In the genomic region with DNA sequence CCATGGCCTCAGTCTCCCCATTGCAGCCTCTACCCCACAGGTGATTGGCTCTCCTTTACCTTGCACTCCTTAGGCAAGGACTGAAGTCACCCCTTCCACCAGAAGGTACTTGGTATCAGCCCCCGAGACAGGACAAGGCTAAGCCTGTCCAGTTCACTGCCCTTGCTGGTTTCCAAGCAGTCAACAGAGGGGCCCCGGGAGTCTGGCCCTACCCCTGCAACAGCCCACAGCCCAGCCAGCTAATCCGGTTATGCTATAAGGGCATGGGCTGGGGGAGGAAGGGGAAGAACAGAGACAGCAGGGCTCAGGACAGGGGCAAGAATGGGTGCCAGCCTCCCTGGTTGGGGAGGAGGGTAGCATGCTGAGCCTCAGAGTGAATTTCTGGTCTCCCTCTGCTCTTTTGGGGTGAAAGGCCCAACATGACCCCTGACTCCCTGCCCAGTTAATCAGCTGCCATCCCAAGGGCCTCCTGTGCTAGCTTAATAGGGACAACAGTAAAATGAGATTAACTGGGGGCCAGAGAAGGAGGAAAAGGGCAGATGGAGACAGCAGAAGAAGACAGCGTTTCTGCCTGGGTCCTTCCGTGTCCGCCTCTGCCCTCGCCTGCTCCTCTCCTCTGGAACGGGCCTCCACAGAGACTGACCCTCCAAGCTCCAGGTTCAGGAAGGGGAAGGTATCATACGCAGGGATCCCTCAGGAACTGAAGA, we compare ENCODE assay signal across 24 cellular contexts. TPM values are rescaled to one million over a fixed set of nuclear protein-coding genes. Genes with fewer than 3 reads are reported as not detected.
DNase-seq lines count a peak whose midpoint lies in the region; ATAC-seq, FAIRE-seq and TF ChIP-seq lines count a peak whose summit lies in the region.
"Had no signal": no experiment of that assay in that cellular context is flagged by ENCODE, and none has a peak within 500 bp of the region (broad histone marks: within the 10 kb centered on the region; RNA-seq: fewer than 3 reads in every experiment).

No MANE protein-coding gene starts in this region.

- no peaks in the 10 kb centered on the region for H3K9me3 ChIP-seq in left ventricle myocardium inferior (replicated peaks)
- no peaks in the 10 kb centered on the region for H3K9me3 ChIP-seq in mesodermal cell (ENCODE audit: control insufficient read depth, low read length)
- no peaks in the 10 kb centered on the region for H3K9me3 ChIP-seq in aorta (ENCODE audit: control insufficient read depth, low read length)
- H3K9me3 ChIP-seq: A549, gastrocnemius medialis, HAP-1, neutrophil, stomach, upper lobe of right lung had no signal

- H3K4me1 ChIP-seq in left ventricle myocardium inferior (peaks cover 30% of the 10 kb centered on the region), mesodermal cell (ENCODE audit: control insufficient read depth, insufficient read depth, low read length, poor library complexity, severe bottlenecking) (peaks cover 34% of the 10 kb centered on the region), aorta (ENCODE audit: control insufficient read depth in 1 of 2, insufficient read depth in 2 of 2, low read length in 2 of 2) (no peaks in the 10 kb centered on the region)

- WGBS in mesodermal cell (ENCODE audit: insufficient coverage in 2 of 2), 2 experiments = 83 to 88% methylated on average over 8 of the region's 9 CpGs
- 84 to 86% methylated on average over 9 of the region's 9 CpGs for WGBS in aorta, 2 donors

- DNase-seq in left ventricle myocardium inferior (peak; percentile 6), left cardiac atrium (no peak), urothelium cell line (ENCODE audit: low spot score) (no peak), aorta (no peak)
- DNase-seq: activated CD4-positive, alpha-beta T cell treated with anti-CD3 and anti-CD28 coated beads for 4 hours; activated CD8-positive, alpha-beta memory T cell treated with anti-CD3 and anti-CD28 coated beads, Interleukin-2, amount 10 ng/mL, durations not matched to agents 7 days and 5 days; activated naive CD8-positive, alpha-beta T cell treated with anti-CD3 and anti-CD28 coated beads, Interleukin-2, amount 50 U/mL, for 24 hours; EL; gastrocnemius medialis; IMR-90; NCI-H1436; NCI-H2171; NCI-H526 treated with DMSO at 0.1 percent for 48 hours; stimulated activated CD4-positive, alpha-beta T cell treated with anti-CD3 and anti-CD28 coated beads, Interleukin-4, amount 100 ng/mL, for 1 hour; stomach; upper lobe of right lung had no signal

- no peak overlapping the region for H3K27ac ChIP-seq in left ventricle myocardium inferior (replicated peaks)
- peak overlapping the region; percentile 39 for H3K27ac ChIP-seq in cingulate gyrus (ENCODE audit: low read depth, low read length)
- H3K27ac ChIP-seq in mesodermal cell (ENCODE audit: low read depth, low read length, severe bottlenecking) = peak overlapping the region; percentile 29
- no peak overlapping the region for H3K27ac ChIP-seq in aorta (ENCODE audit: low read depth in 1 of 2, low read length in 2 of 2)
- H3K27ac ChIP-seq: A549, gastrocnemius medialis, neutrophil, stomach, upper lobe of right lung had no signal

- ATAC-seq in left cardiac atrium (no peak), HG03159 (IDR thresholded peaks at IDR 0.05; ENCODE audit: unreplicated experiment) (no peak), aorta (ENCODE audit: low FRiP score) (no peak), HG03175 (IDR thresholded peaks at IDR 0.05; ENCODE audit: unreplicated experiment) (no peak)
- ATAC-seq: A549; activated CD8-positive, alpha-beta memory T cell treated with anti-CD3 and anti-CD28 coated beads, Interleukin-2, amount 10 ng/mL, durations not matched to agents 7 days and 5 days; activated naive CD8-positive, alpha-beta T cell treated with anti-CD3 and anti-CD28 coated beads, Interleukin-2, amount 50 U/mL, for 24 hours; gastrocnemius medialis; upper lobe of right lung had no signal

- FAIRE-seq in urothelium cell line (lab: Jason Lieb, UNC) = no peak
- FAIRE-seq: A549, D721Med had no signal

- intact Hi-C loops in left ventricle myocardium inferior (cut with micrococcal nuclease) = no loop called here
- intact Hi-C loops in left cardiac atrium (cut with DNase I) = no loop called here
- intact Hi-C loops in aorta (cut with DNase I) = no loop called here

- H3K36me3 ChIP-seq in left ventricle myocardium inferior = no peaks in the 10 kb centered on the region
- peaks cover 10% of the 10 kb centered on the region for H3K36me3 ChIP-seq in mesodermal cell (ENCODE audit: control insufficient read depth, insufficient read depth, low read length)
- no peaks in the 10 kb centered on the region for H3K36me3 ChIP-seq in aorta (ENCODE audit: control insufficient read depth in 1 of 2, insufficient read depth in 2 of 2, low read length in 1 of 2)
- H3K36me3 ChIP-seq: gastrocnemius medialis, HAP-1, neutrophil, upper lobe of right lung had no signal

- H3K4me3 ChIP-seq in left ventricle myocardium inferior = no peak overlapping the region
- H3K4me3 ChIP-seq in mesodermal cell (ENCODE audit: extremely low read depth, insufficient read depth, low read length, poor library complexity, severe bottlenecking) = no peak overlapping the region
- H3K4me3 ChIP-seq in aorta (ENCODE audit: low read length in 2 of 2) = no peak overlapping the region
- H3K4me3 ChIP-seq: A549, gastrocnemius medialis, HAP-1, stomach, upper lobe of right lung had no signal

- no peak for TF ChIP-seq CTCF in left ventricle myocardium inferior (IDR thresholded peaks at IDR 0.05; ENCODE audit: borderline replicate concordance)

- no peaks in the 10 kb centered on the region for H3K27me3 ChIP-seq in left ventricle myocardium inferior (ENCODE audit: low read depth)
- no peaks in the 10 kb centered on the region for H3K27me3 ChIP-seq in aorta (ENCODE audit: control insufficient read depth in 1 of 2, insufficient read depth in 2 of 2, low read length in 1 of 2)
- H3K27me3 ChIP-seq: upper lobe of right lung had no signal

RNA-seq across cellular contexts. Expression of a gene that starts 10.7 kb away (rescaled TPM):
- 14.0 TPM for total RNA-seq in left ventricle myocardium inferior
- 10 to 100 TPM; 21.3 to 22.9 TPM for total RNA-seq in left cardiac atrium
- 57.4 TPM for polyA plus RNA-seq in mesodermal cell (2013, experiment 1 of 2)
- 47.2 TPM for polyA plus RNA-seq in mesodermal cell (2013, experiment 2 of 2)
- 10 to 100 TPM; 23.3 to 54.7 TPM for total RNA-seq in aorta
- 10 to 100 TPM in 1 of 2 donors, 1 to 10 TPM in 1; 6.6 to 15.4 TPM for polyA plus RNA-seq in aorta

RNA-seq across cellular contexts. Expression of a gene that starts 10.8 kb away (rescaled TPM):
- total RNA-seq in left ventricle myocardium inferior = 1,845 TPM
- total RNA-seq in left cardiac atrium = 1,000 to 10,000 TPM in 1 of 2 donors, 100 to 1,000 TPM in 1; 891 to 1,101 TPM
- polyA plus RNA-seq in mesodermal cell (2013, experiment 1 of 2) = 270 TPM
- 238 TPM for polyA plus RNA-seq in mesodermal cell (2013, experiment 2 of 2)
- total RNA-seq in aorta = 100 to 1,000 TPM; 387 to 486 TPM
- 1,000 to 10,000 TPM in 1 of 2 donors, 100 to 1,000 TPM in 1; 159 to 1,724 TPM for polyA plus RNA-seq in aorta

RNA-seq across cellular contexts. Expression of a gene that starts 25.4 kb away (rescaled TPM):
- total RNA-seq in left ventricle myocardium inferior = 19.8 TPM
- 10 to 100 TPM; 22.5 to 23.8 TPM for total RNA-seq in left cardiac atrium
- polyA plus RNA-seq in mesodermal cell (2013, experiment 1 of 2) = 67.5 TPM
- 54.8 TPM for polyA plus RNA-seq in mesodermal cell (2013, experiment 2 of 2)
- 10 to 100 TPM; 25.2 to 45.6 TPM for total RNA-seq in aorta
- polyA plus RNA-seq in aorta = 10 to 100 TPM; 10.0 to 25.0 TPM

RNA-seq across cellular contexts. Expression of a gene that starts 29.7 kb away (rescaled TPM):
- total RNA-seq in left ventricle myocardium inferior (0.14 TPM), left cardiac atrium (under 1 TPM; 0.68 TPM), aorta (1 to 10 TPM; 2.6 to 3.9 TPM)
- 17.1 TPM for polyA plus RNA-seq in mesodermal cell (2013, experiment 1 of 2)
- polyA plus RNA-seq in mesodermal cell (2013, experiment 2 of 2) = 15.8 TPM
- 1 to 10 TPM; 2.0 to 5.4 TPM for polyA plus RNA-seq in aorta

RNA-seq across cellular contexts. Expression of a gene that starts 30.4 kb away (rescaled TPM):
- 22.0 TPM for total RNA-seq in left ventricle myocardium inferior
- 10 to 100 TPM; 18.5 to 27.5 TPM for total RNA-seq in left cardiac atrium
- 55.4 TPM for polyA plus RNA-seq in mesodermal cell (2013, experiment 1 of 2)
- 46.8 TPM for polyA plus RNA-seq in mesodermal cell (2013, experiment 2 of 2)
- total RNA-seq in aorta = 10 to 100 TPM; 24.4 to 30.8 TPM
- polyA plus RNA-seq in aorta = 10 to 100 TPM; 19.2 to 28.4 TPM

Comparison
In these comparisons a context has a peak if more than half of its experiments do, and no peak if none do; other contexts are left out.
1. H3K27ac ChIP-seq: peak in cingulate gyrus (single experiment) and mesodermal cell (single experiment); none in left ventricle myocardium inferior (single experiment) and aorta (0 of 2).